ENCODE assay signal across 19 cellular contexts in the genomic region with DNA sequence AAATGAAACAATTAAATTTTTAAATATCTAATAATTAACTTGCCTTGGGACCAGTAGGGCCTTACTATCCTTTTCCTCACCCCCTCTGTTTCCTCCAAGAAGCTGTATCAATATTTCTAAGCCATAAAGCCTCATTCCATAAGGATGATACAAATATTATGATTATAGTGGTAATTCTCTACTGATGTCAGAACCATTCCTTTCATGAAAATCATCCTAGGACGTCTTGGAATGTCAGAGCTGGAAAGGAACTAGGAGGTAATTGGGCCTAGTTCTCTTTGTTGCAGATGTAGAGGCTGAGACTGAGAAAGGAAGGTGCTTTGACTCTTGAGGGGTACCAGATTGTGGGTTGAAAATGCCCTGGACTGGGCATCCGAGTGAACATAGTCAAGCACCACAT.
DNase-seq lines count a peak whose midpoint lies in the region; ATAC-seq, FAIRE-seq and TF ChIP-seq lines count a peak whose summit lies in the region.
"Had no signal": no experiment of that assay in that cellular context is flagged by ENCODE, and none has a peak within 500 bp of the region (broad histone marks: within the 10 kb centered on the region; RNA-seq: fewer than 3 reads in every experiment).

No MANE protein-coding gene starts in this region.

- no peaks in the 10 kb centered on the region for H3K9me3 ChIP-seq in mammary epithelial cell (replicated peaks; ENCODE audit: insufficient read depth, low read length)
- no peaks in the 10 kb centered on the region for H3K9me3 ChIP-seq in astrocyte (ENCODE audit: insufficient read depth, low read depth, low read length)
- no peaks in the 10 kb centered on the region for H3K9me3 ChIP-seq in BE2C
- H3K9me3 ChIP-seq in suprapubic skin: no peaks in the 10 kb centered on the region

- H3K79me2 ChIP-seq in mammary epithelial cell (ENCODE audit: insufficient read depth, low read length) (no peaks in the 10 kb centered on the region), astrocyte (ENCODE audit: insufficient read depth, low read length) (no peaks in the 10 kb centered on the region)

- DNase-seq in mammary epithelial cell (no peak), MCF 10A (ENCODE audit: unreplicated experiment) (no peak), astrocyte (ENCODE audit: low read depth) (peak; percentile 80), fibroblast of pulmonary artery (ENCODE audit: low read depth) (peak; percentile 10), BE2C (no peak), suprapubic skin (ENCODE audit: low spot score in 2 of 2) (no peak)
- DNase-seq in activated CD4-positive, alpha-beta memory T cell treated with anti-CD3 and anti-CD28 coated beads for 36 hours: no peak
- DNase-seq: 8988T, COR-L47, H9, Kasumi-1, NCI-H1105 treated with DMSO at 0.1 percent for 48 hours, NCI-H1694 treated with DMSO at 0.1 percent for 48 hours, NCI-H2107, NCI-H2227 treated with DMSO at 0.1 percent for 48 hours had no signal

- H3K4me1 Mint-ChIP-seq in MCF 10A (ENCODE audit: insufficient read depth, unreplicated experiment): no peaks in the 10 kb centered on the region
- peaks cover 8% of the 10 kb centered on the region for H3K4me1 Mint-ChIP-seq in astrocyte (ENCODE audit: low read depth, unreplicated experiment)
- H3K4me1 Mint-ChIP-seq in activated CD4-positive, alpha-beta memory T cell treated with anti-CD3 and anti-CD28 coated beads for 36 hours (ENCODE audit: low read depth): no peaks in the 10 kb centered on the region
- H3K4me1 Mint-ChIP-seq: IgD-negative memory B cell had no signal

- TF ChIP-seq CTCF in mammary epithelial cell (conservative IDR thresholded peaks at IDR 0.05 in 1 of 2, IDR thresholded peaks at IDR 0.05 in 1 of 2; ENCODE audit: extremely low read depth in 1 of 2, insufficient read depth in 1 of 2, low read depth in 1 of 2, low read length in 2 of 2): no peak
- TF ChIP-seq CTCF in MCF 10A (IDR thresholded peaks at IDR 0.05; ENCODE audit: unreplicated experiment): no peak
- no peak for TF ChIP-seq CTCF in astrocyte (IDR thresholded peaks at IDR 0.05; ENCODE audit: insufficient read depth, low read depth, low read length)
- no peak for TF ChIP-seq CTCF in fibroblast of pulmonary artery (IDR thresholded peaks at IDR 0.05; ENCODE audit: low read length, missing control alignments)
- no peak for TF ChIP-seq CTCF in BE2C (IDR thresholded peaks at IDR 0.05; ENCODE audit: low read depth, low read length)
- no peak for TF ChIP-seq CTCF in suprapubic skin (IDR thresholded peaks at IDR 0.05)

- H3K4me1 ChIP-seq in mammary epithelial cell (ENCODE audit: insufficient read depth, low read length): no peaks in the 10 kb centered on the region
- H3K4me1 ChIP-seq in astrocyte (ENCODE audit: insufficient read depth, low read length): peaks cover 11% of the 10 kb centered on the region
- H3K4me1 ChIP-seq in BE2C: no peaks in the 10 kb centered on the region
- no peaks in the 10 kb centered on the region for H3K4me1 ChIP-seq in suprapubic skin

- no peaks in the 10 kb centered on the region for H3K27me3 Mint-ChIP-seq in MCF 10A (ENCODE audit: insufficient read depth, unreplicated experiment)
- no peaks in the 10 kb centered on the region for H3K27me3 Mint-ChIP-seq in astrocyte (ENCODE audit: low read depth, unreplicated experiment)
- H3K27me3 Mint-ChIP-seq in activated CD4-positive, alpha-beta memory T cell treated with anti-CD3 and anti-CD28 coated beads for 36 hours: no peaks in the 10 kb centered on the region
- H3K27me3 Mint-ChIP-seq: IgD-negative memory B cell had no signal

- no peak for TF ChIP-seq POLR2A in suprapubic skin (IDR thresholded peaks at IDR 0.05)

- dilution Hi-C loops in mammary epithelial cell (cut with HindIII; ENCODE audit: low sequenced_read_pairs): no loop called here

- H3K36me3 ChIP-seq in mammary epithelial cell (ENCODE audit: insufficient read depth, low read length) (no peaks in the 10 kb centered on the region), astrocyte (ENCODE audit: insufficient read depth, low read length) (no peaks in the 10 kb centered on the region), BE2C (no peaks in the 10 kb centered on the region), suprapubic skin (no peaks in the 10 kb centered on the region)

- TF ChIP-seq EP300 in suprapubic skin (IDR thresholded peaks at IDR 0.05): no peak

- no peaks in the 10 kb centered on the region for H4K20me1 ChIP-seq in mammary epithelial cell (ENCODE audit: insufficient read depth, low read length)
- H4K20me1 ChIP-seq in astrocyte (ENCODE audit: insufficient read depth, low read length): no peaks in the 10 kb centered on the region

- no peak overlapping the region for H3K4me3 ChIP-seq in mammary epithelial cell (replicated peaks in 1 of 3; ENCODE audit: insufficient read depth in 1 of 3, low read depth in 2 of 3, low read length in 3 of 3)
- no peak overlapping the region for H3K4me3 ChIP-seq in astrocyte (ENCODE audit: insufficient read depth, low read depth, low read length)
- H3K4me3 ChIP-seq in fibroblast of pulmonary artery (replicated peaks; ENCODE audit: low read depth, low read length): no peak overlapping the region
- no peak overlapping the region for H3K4me3 ChIP-seq in BE2C (ENCODE audit: low read depth, low read length)
- H3K4me3 ChIP-seq in suprapubic skin: no peak overlapping the region
- H3K4me3 ChIP-seq: SK-N-MC had no signal

- no peak overlapping the region for H3K27ac Mint-ChIP-seq in MCF 10A (ENCODE audit: low read depth, unreplicated experiment)
- H3K27ac Mint-ChIP-seq in astrocyte (ENCODE audit: unreplicated experiment): peak overlapping the region; percentile 90
- H3K27ac Mint-ChIP-seq in activated CD4-positive, alpha-beta memory T cell treated with anti-CD3 and anti-CD28 coated beads for 36 hours: no peak overlapping the region
- H3K27ac Mint-ChIP-seq: IgD-negative memory B cell had no signal

- in situ Hi-C loops in mammary epithelial cell (cut with MboI; ENCODE audit: low sequenced_read_pairs in 2 of 2): no loop called here

- BruUV-seq in mammary epithelial cell (replicated peaks; lab: Mats Ljungman, UMichigan): no TSS peak
- no TSS peak for BruUV-seq in MCF 10A (replicated peaks; lab: Mats Ljungman, UMichigan)

- no peak overlapping the region for H3K4me2 ChIP-seq in mammary epithelial cell (ENCODE audit: insufficient read depth, low read depth, low read length)
- peak overlapping the region; percentile 4 for H3K4me2 ChIP-seq in astrocyte (ENCODE audit: low read length)

- POLR2A ChIA-PET in MCF 10A (lab: Yijun Ruan, JAX): no interaction called here
- POLR2A ChIA-PET in activated CD4-positive, alpha-beta memory T cell treated with anti-CD3 and anti-CD28 coated beads for 36 hours (lab: Charles Lee): no interaction called here

- no peak overlapping the region for H3K9ac ChIP-seq in mammary epithelial cell (ENCODE audit: insufficient read depth, low read length)
- H3K9ac ChIP-seq in astrocyte (ENCODE audit: low read length): peak overlapping the region; percentile 62

- H2AFZ ChIP-seq in mammary epithelial cell (ENCODE audit: low read depth, low read length) (peak overlapping the region; percentile 14), astrocyte (ENCODE audit: low read depth, low read length) (no peak overlapping the region)

- intact Hi-C loops in mammary epithelial cell (cut with micrococcal nuclease) (loop anchor here (1.0 to 2.0 kb wide), 3 partner anchors 390 to 576 kb away; no protein-coding TSS in a partner anchor), MCF 10A (cut with micrococcal nuclease) (no loop called here)
- intact Hi-C loops in activated CD4-positive, alpha-beta memory T cell treated with anti-CD3 and anti-CD28 coated beads for 36 hours (cut with micrococcal nuclease): no loop called here

- H3K9me3 Mint-ChIP-seq in MCF 10A (ENCODE audit: unreplicated experiment): peaks cover 8% of the 10 kb centered on the region
- no peaks in the 10 kb centered on the region for H3K9me3 Mint-ChIP-seq in astrocyte (ENCODE audit: unreplicated experiment)
- peaks cover 2% of the 10 kb centered on the region for H3K9me3 Mint-ChIP-seq in activated CD4-positive, alpha-beta memory T cell treated with anti-CD3 and anti-CD28 coated beads for 36 hours
- H3K9me3 Mint-ChIP-seq: H9 had no signal

- H3K4me3 Mint-ChIP-seq in MCF 10A (ENCODE audit: unreplicated experiment): no peak overlapping the region
- H3K4me3 Mint-ChIP-seq in astrocyte (ENCODE audit: unreplicated experiment): no peak overlapping the region
- no peak overlapping the region for H3K4me3 Mint-ChIP-seq in activated CD4-positive, alpha-beta memory T cell treated with anti-CD3 and anti-CD28 coated beads for 36 hours
- H3K4me3 Mint-ChIP-seq: H9, IgD-negative memory B cell had no signal

- ATAC-seq in GM21447 (IDR thresholded peaks at IDR 0.05; ENCODE audit: unreplicated experiment): no peak
- ATAC-seq: Panc1 had no signal

- no peaks in the 10 kb centered on the region for H3K27me3 ChIP-seq in mammary epithelial cell (ENCODE audit: insufficient read depth, low read length)
- H3K27me3 ChIP-seq in astrocyte (ENCODE audit: insufficient read depth, low read length): no peaks in the 10 kb centered on the region
- no peaks in the 10 kb centered on the region for H3K27me3 ChIP-seq in BE2C
- no peaks in the 10 kb centered on the region for H3K27me3 ChIP-seq in suprapubic skin

- 68% methylated on average over 2 of the region's 2 CpGs for WGBS in mammary epithelial cell (ENCODE audit: low coverage, missing lambda C conversion rate)
- 76% methylated on average over 2 of the region's 2 CpGs for WGBS in suprapubic skin

- CTCF ChIA-PET in mammary epithelial cell (lab: Charles Lee; ENCODE audit: low non-redundant PET) (interaction anchor here (0.6 kb wide), 1 partner anchor 199 kb away, joined by 4 read pairs; no protein-coding TSS in a partner anchor), MCF 10A (lab: Yijun Ruan, JAX) (interaction anchor here (0.6 kb wide), 1 partner anchor 401 kb away, joined by 3 read pairs; no protein-coding TSS in a partner anchor)
- CTCF ChIA-PET in activated CD4-positive, alpha-beta memory T cell treated with anti-CD3 and anti-CD28 coated beads for 36 hours (lab: Charles Lee): no interaction called here

- H3K36me3 Mint-ChIP-seq in MCF 10A (ENCODE audit: insufficient read depth, unreplicated experiment): no peaks in the 10 kb centered on the region
- H3K36me3 Mint-ChIP-seq in astrocyte (ENCODE audit: low read depth, unreplicated experiment): no peaks in the 10 kb centered on the region
- no peaks in the 10 kb centered on the region for H3K36me3 Mint-ChIP-seq in activated CD4-positive, alpha-beta memory T cell treated with anti-CD3 and anti-CD28 coated beads for 36 hours

- H3K27ac ChIP-seq in mammary epithelial cell (ENCODE audit: insufficient read depth, low read depth, low read length) (no peak overlapping the region), astrocyte (ENCODE audit: low read depth, low read length) (peak overlapping the region; percentile 92), suprapubic skin (no peak overlapping the region)
- H3K27ac ChIP-seq: SK-N-MC had no signal

- peak; percentile 55 for FAIRE-seq in astrocyte (lab: Jason Lieb, UNC)

Comparison
In these comparisons a context has a peak if more than half of its experiments do, and no peak if none do; other contexts are left out.
1. DNase-seq: peak in astrocyte (single experiment) and fibroblast of pulmonary artery (single experiment); none in mammary epithelial cell (single experiment), MCF 10A (single experiment), BE2C (single experiment), suprapubic skin (0 of 2) and activated CD4-positive, alpha-beta memory T cell treated with anti-CD3 and anti-CD28 coated beads for 36 hours (single experiment).